ENCODE assay signal across 1 cellular context in the genomic region with DNA sequence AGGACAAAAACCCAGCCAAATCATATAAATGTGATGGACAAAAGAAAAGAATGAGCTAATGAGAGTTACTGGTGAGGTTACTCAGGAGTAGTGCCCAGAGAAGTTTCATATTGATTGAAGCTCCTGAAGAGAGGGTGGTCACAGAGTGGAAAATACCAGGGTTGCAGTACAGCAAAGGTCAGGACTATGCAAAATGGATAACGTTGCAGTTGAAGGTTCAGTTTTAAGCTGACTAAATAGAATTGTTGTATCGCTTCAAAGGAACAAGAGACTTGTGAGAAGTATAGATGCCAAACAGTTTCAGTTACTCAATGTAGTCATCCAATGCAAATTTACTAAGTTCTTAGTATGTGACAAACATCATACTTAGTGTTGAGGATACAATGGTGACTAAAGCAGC.
TF ChIP-seq lines count a peak whose summit lies in the region.

No MANE protein-coding gene starts in this region.

TF ChIP-seq in HepG2, 621 proteins besides CTCF, POLR2A, EP300 and RAD21 (continued from another document and continues in another):
- TF ChIP-seq ARID5B (CRISPR knock-in tag; IDR thresholded peaks at IDR 0.05) (peak; percentile 91), TAF1 (CRISPR knock-in tag; IDR thresholded peaks at IDR 0.05) (no peak), ATF7 (IDR thresholded peaks at IDR 0.05) (peak; percentile 52; the same call in 1 of the 2 replicates), ATF7 (CRISPR knock-in tag; IDR thresholded peaks at IDR 0.05) (no peak), RFXANK (CRISPR knock-in tag; IDR thresholded peaks at IDR 0.05) (no peak), SPEN (CRISPR knock-in tag; IDR thresholded peaks at IDR 0.05; ENCODE audit: low read depth) (no peak), ZNF75D (CRISPR knock-in tag; IDR thresholded peaks at IDR 0.05; ENCODE audit: borderline replicate concordance) (no peak), NFE2L2 (IDR thresholded peaks at IDR 0.05; ENCODE audit: low read length) (no peak), ZNF747 (CRISPR knock-in tag; IDR thresholded peaks at IDR 0.05; ENCODE audit: borderline replicate concordance) (no peak), ELF1 (CRISPR knock-in tag; IDR thresholded peaks at IDR 0.05) (no peak), HMG20B (CRISPR knock-in tag; conservative IDR thresholded peaks at IDR 0.05) (no peak), IRF2 (CRISPR knock-in tag; IDR thresholded peaks at IDR 0.05) (no peak), PCBP1 (IDR thresholded peaks at IDR 0.05; ENCODE audit: borderline replicate concordance, low read depth, low read length) (no peak), CREM (IDR thresholded peaks at IDR 0.05) (peak; percentile 45; the same call in 1 of the 2 replicates), CREM (CRISPR knock-in tag; IDR thresholded peaks at IDR 0.05) (no peak), DPF2 (CRISPR knock-in tag; IDR thresholded peaks at IDR 0.05; ENCODE audit: borderline replicate concordance, low read depth) (no peak), ZKSCAN8 (CRISPR knock-in tag; IDR thresholded peaks at IDR 0.05; ENCODE audit: borderline replicate concordance) (no peak), PTBP1 (IDR thresholded peaks at IDR 0.05; ENCODE audit: low read depth, low read length, poor library complexity, severe bottlenecking) (no peak), ZBTB14 (CRISPR knock-in tag; IDR thresholded peaks at IDR 0.05) (no peak), REL (CRISPR knock-in tag; conservative IDR thresholded peaks at IDR 0.05) (no peak), ZNF10 (CRISPR knock-in tag; IDR thresholded peaks at IDR 0.05; ENCODE audit: borderline replicate concordance, low read depth) (no peak), ZFP41 (CRISPR knock-in tag; IDR thresholded peaks at IDR 0.05; ENCODE audit: borderline replicate concordance) (no peak), ZNF780A (CRISPR knock-in tag; IDR thresholded peaks at IDR 0.05) (no peak), FOXP4 (CRISPR knock-in tag; IDR thresholded peaks at IDR 0.05) (peak; percentile 68), POLR2AphosphoS2 (IDR thresholded peaks at IDR 0.05; ENCODE audit: low read depth, low read length) (no peak), ZNF446 (CRISPR knock-in tag; IDR thresholded peaks at IDR 0.05) (no peak), U2AF2 (IDR thresholded peaks at IDR 0.05; ENCODE audit: low read depth, low read length) (no peak), KLF9 (CRISPR knock-in tag; IDR thresholded peaks at IDR 0.05; ENCODE audit: low read depth) (no peak), DMAP1 (CRISPR knock-in tag; IDR thresholded peaks at IDR 0.05) (no peak), GLI4 (CRISPR knock-in tag; IDR thresholded peaks at IDR 0.05; ENCODE audit: borderline replicate concordance) (no peak), DNMT1 (CRISPR knock-in tag; IDR thresholded peaks at IDR 0.05) (no peak), ARID2 (CRISPR knock-in tag; IDR thresholded peaks at IDR 0.05; ENCODE audit: borderline replicate concordance) (no peak), MAFK (conservative IDR thresholded peaks at IDR 0.05 in 1 of 2, IDR thresholded peaks at IDR 0.05 in 1 of 2; ENCODE audit: low read length in 2 of 2) (peak; percentile 75 to 79), KLF16 (CRISPR knock-in tag; IDR thresholded peaks at IDR 0.05) (0 out of 4 replicates have a peak, but pooled peaks of 1 of the 2 experiments have one; percentile 48)
- TF ChIP-seq, protein P1, sequence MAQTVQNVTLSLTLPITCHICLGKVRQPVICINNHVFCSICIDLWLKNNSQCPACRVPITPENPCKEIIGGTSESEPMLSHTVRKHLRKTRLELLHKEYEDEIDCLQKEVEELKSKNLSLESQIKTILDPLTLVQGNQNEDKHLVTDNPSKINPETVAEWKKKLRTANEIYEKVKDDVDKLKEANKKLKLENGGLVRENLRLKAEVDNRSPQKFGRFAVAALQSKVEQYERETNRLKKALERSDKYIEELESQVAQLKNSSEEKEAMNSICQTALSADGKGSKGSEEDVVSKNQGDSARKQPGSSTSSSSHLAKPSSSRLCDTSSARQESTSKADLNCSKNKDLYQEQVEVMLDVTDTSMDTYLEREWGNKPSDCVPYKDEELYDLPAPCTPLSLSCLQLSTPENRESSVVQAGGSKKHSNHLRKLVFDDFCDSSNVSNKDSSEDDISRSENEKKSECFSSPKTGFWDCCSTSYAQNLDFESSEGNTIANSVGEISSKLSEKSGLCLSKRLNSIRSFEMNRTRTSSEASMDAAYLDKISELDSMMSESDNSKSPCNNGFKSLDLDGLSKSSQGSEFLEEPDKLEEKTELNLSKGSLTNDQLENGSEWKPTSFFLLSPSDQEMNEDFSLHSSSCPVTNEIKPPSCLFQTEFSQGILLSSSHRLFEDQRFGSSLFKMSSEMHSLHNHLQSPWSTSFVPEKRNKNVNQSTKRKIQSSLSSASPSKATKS (CRISPR knock-in tag; IDR thresholded peaks at IDR 0.05): no peak; the same call in 1 of the 2 replicates
- TF ChIP-seq, protein P2, sequence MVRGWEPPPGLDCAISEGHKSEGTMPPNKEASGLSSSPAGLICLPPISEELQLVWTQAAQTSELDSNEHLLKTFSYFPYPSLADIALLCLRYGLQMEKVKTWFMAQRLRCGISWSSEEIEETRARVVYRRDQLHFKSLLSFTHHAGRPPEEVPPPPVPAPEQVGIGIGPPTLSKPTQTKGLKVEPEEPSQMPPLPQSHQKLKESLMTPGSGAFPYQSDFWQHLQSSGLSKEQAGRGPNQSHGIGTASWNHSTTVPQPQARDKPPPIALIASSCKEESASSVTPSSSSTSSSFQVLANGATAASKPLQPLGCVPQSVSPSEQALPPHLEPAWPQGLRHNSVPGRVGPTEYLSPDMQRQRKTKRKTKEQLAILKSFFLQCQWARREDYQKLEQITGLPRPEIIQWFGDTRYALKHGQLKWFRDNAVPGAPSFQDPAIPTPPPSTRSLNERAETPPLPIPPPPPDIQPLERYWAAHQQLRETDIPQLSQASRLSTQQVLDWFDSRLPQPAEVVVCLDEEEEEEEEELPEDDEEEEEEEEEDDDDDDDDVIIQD (CRISPR knock-in tag; IDR thresholded peaks at IDR 0.05; ENCODE audit: low read depth): peak; percentile 86; the same call in 1 of the 2 replicates
- TF ChIP-seq, protein P3, sequence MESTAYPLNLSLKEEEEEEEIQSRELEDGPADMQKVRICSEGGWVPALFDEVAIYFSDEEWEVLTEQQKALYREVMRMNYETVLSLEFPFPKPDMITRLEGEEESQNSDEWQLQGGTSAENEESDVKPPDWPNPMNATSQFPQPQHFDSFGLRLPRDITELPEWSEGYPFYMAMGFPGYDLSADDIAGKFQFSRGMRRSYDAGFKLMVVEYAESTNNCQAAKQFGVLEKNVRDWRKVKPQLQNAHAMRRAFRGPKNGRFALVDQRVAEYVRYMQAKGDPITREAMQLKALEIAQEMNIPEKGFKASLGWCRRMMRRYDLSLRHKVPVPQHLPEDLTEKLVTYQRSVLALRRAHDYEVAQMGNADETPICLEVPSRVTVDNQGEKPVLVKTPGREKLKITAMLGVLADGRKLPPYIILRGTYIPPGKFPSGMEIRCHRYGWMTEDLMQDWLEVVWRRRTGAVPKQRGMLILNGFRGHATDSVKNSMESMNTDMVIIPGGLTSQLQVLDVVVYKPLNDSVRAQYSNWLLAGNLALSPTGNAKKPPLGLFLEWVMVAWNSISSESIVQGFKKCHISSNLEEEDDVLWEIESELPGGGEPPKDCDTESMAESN (CRISPR knock-in tag; conservative IDR thresholded peaks at IDR 0.05): no peak
- TF ChIP-seq, protein P4, sequence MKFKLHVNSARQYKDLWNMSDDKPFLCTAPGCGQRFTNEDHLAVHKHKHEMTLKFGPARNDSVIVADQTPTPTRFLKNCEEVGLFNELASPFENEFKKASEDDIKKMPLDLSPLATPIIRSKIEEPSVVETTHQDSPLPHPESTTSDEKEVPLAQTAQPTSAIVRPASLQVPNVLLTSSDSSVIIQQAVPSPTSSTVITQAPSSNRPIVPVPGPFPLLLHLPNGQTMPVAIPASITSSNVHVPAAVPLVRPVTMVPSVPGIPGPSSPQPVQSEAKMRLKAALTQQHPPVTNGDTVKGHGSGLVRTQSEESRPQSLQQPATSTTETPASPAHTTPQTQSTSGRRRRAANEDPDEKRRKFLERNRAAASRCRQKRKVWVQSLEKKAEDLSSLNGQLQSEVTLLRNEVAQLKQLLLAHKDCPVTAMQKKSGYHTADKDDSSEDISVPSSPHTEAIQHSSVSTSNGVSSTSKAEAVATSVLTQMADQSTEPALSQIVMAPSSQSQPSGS (CRISPR knock-in tag; IDR thresholded peaks at IDR 0.05): peak; percentile 45; the same call in 1 of the 2 replicates
- TF ChIP-seq, protein P5, sequence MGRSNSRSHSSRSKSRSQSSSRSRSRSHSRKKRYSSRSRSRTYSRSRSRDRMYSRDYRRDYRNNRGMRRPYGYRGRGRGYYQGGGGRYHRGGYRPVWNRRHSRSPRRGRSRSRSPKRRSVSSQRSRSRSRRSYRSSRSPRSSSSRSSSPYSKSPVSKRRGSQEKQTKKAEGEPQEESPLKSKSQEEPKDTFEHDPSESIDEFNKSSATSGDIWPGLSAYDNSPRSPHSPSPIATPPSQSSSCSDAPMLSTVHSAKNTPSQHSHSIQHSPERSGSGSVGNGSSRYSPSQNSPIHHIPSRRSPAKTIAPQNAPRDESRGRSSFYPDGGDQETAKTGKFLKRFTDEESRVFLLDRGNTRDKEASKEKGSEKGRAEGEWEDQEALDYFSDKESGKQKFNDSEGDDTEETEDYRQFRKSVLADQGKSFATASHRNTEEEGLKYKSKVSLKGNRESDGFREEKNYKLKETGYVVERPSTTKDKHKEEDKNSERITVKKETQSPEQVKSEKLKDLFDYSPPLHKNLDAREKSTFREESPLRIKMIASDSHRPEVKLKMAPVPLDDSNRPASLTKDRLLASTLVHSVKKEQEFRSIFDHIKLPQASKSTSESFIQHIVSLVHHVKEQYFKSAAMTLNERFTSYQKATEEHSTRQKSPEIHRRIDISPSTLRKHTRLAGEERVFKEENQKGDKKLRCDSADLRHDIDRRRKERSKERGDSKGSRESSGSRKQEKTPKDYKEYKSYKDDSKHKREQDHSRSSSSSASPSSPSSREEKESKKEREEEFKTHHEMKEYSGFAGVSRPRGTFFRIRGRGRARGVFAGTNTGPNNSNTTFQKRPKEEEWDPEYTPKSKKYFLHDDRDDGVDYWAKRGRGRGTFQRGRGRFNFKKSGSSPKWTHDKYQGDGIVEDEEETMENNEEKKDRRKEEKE (IDR thresholded peaks at IDR 0.05): no peak
- TF ChIP-seq, protein P6, sequence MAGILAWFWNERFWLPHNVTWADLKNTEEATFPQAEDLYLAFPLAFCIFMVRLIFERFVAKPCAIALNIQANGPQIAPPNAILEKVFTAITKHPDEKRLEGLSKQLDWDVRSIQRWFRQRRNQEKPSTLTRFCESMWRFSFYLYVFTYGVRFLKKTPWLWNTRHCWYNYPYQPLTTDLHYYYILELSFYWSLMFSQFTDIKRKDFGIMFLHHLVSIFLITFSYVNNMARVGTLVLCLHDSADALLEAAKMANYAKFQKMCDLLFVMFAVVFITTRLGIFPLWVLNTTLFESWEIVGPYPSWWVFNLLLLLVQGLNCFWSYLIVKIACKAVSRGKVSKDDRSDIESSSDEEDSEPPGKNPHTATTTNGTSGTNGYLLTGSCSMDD (CRISPR knock-in tag; IDR thresholded peaks at IDR 0.05): no peak
